In genomic region chr9:89614319-89614892, GRCh38 we compare ENCODE assay signal across 15 cellular contexts. TPM values are rescaled to one million over a fixed set of nuclear protein-coding genes. Genes with fewer than 3 reads are reported as not detected.
DNase-seq lines count a peak whose midpoint lies in the region; ATAC-seq and TF ChIP-seq lines count a peak whose summit lies in the region.
"Had no signal": no experiment of that assay in that cellular context is flagged by ENCODE, and none has a peak within 500 bp of the region (broad histone marks: within the 10 kb centered on the region; RNA-seq: fewer than 3 reads in every experiment).

No MANE protein-coding gene starts in this region.

- TF ChIP-seq EP300 in transverse colon (IDR thresholded peaks at IDR 0.05; ENCODE audit: low read depth): no peak

- no peak overlapping the region for H3K27ac ChIP-seq in transverse colon

- DNase-seq in Daoy (ENCODE audit: low read depth): peak; percentile 35
- DNase-seq in SW480 (ENCODE audit: low spot score): peak; percentile 27
- DNase-seq in iris pigment epithelial cell (ENCODE audit: low read depth): peak; percentile 12
- DNase-seq in omental fat pad (ENCODE audit: low spot score): no peak
- DNase-seq in transverse colon: no peak
- DNase-seq in NCI-H446 treated with DMSO at 0.1 percent for 48 hours (lab: John Stamatoyannopoulos, UW): no peak
- DNase-seq in MG63: no peak
- DNase-seq: COR-L47, HFFc6, MM.1S, NCI-H1105, NCI-H1694 treated with DMSO at 0.1 percent for 48 hours, NCI-H2107, NCI-H774, RPMI8226 had no signal

- TF ChIP-seq CTCF in omental fat pad (IDR thresholded peaks at IDR 0.05) (no peak), transverse colon (IDR thresholded peaks at IDR 0.05) (no peak)

- H3K36me3 ChIP-seq in transverse colon: no peaks in the 10 kb centered on the region
- H3K36me3 ChIP-seq in MG63: no peaks in the 10 kb centered on the region

- H3K9me3 ChIP-seq in transverse colon (no peaks in the 10 kb centered on the region), MG63 (no peaks in the 10 kb centered on the region)

- peak; percentile 65 for ATAC-seq in omental fat pad (ENCODE audit: low FRiP score)

- intact Hi-C loops in transverse colon (cut with DNase I; ENCODE audit: low total_unique reads): no loop called here

- H3K4me1 ChIP-seq in transverse colon: no peaks in the 10 kb centered on the region

- H3K4me3 ChIP-seq in transverse colon (no peak overlapping the region), MG63 (no peak overlapping the region)

- no peaks in the 10 kb centered on the region for H3K27me3 ChIP-seq in transverse colon
- no peaks in the 10 kb centered on the region for H3K27me3 ChIP-seq in MG63

- 76% methylated on average over 3 to 5 of the region's 5 CpGs for WGBS in transverse colon (ENCODE audit: low coverage in 1 of 2), 2 donors

- in situ Hi-C loops in transverse colon (cut with MboI; ENCODE audit: low pct_ligation_motif_present in 1 of 4, low pct_unique_long_range_greater_than_20kb in 1 of 4, low sequenced_read_pairs in 3 of 4): loop anchor here in 1 of 4 donors (25.0 kb wide), 1 partner anchor 298 kb away; no protein-coding TSS in a partner anchor

- no peak for TF ChIP-seq POLR2A in transverse colon (IDR thresholded peaks at IDR 0.05)

RNA-seq across cellular contexts. Expression of gene GADD45G, which starts 9.6 kb away (rescaled TPM):
- 9.3 and 22.6 TPM in 2 replicates for total RNA-seq in Daoy (2014; rRNA removed; shearing (Covaris generic))
- total RNA-seq in omental fat pad: 10 to 100 TPM in 3 of 4 donors, 1 to 10 TPM in 1; 5.1 to 23.8 (median 16.1) TPM
- 10 to 100 TPM in 2 of 4 donors, 1 to 10 TPM in 2; 8.4 to 12.7 (median 10.3) TPM for total RNA-seq in transverse colon
- 3.5 TPM in 1 of 2 replicates, not detected in the other for total RNA-seq in MG63 (2014; rRNA removed; shearing (Covaris generic); ENCODE audit: low replicate concordance)

Comparison
In these comparisons a context has a peak if more than half of its experiments do, and no peak if none do; other contexts are left out.
1. DNase-seq: peak in Daoy (single experiment), SW480 (single experiment) and iris pigment epithelial cell (single experiment); none in omental fat pad (single experiment), transverse colon (single experiment), NCI-H446 treated with DMSO at 0.1 percent for 48 hours (single experiment) and MG63 (single experiment).